1 cellular context compared by ENCODE assay signal in the genomic region with DNA sequence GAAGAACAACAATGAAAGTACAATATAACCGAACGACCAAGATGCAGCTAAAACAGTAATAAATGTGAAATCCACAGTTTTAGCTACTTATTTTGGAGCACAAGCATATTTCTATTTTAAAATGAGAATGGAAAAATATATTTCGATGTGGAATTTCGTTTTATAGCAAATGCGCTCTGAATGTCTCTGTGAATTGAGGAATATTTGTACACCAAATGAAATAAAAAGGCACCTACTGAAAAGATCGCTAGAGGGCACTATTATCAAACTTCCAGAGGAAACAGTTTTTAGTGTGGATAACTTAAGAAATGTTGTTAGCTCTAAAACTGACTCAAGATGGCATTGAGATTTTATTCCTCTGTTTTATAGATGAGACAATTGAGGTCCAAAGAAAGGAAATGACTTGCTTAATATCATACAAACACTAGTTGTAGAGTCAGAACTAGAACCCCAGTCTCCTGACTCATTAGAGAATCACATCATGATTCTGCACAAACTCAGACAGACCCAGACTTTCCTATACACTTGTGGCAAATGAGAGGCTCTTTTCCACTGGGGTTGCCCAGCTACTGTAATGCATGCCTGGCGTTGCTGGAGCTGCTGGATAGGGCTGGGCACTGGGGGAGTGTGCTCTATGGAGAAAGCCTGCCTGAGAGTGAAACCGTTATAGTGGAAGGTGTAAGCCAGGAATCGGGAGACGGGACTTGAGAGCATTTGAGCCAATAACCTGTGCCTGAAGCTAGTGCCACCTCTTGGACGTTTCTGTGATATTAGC.
TF ChIP-seq lines count a peak whose summit lies in the region.

No MANE protein-coding gene starts in this region.

TF ChIP-seq in HepG2, 621 proteins besides CTCF, POLR2A, EP300 and RAD21 (continued from another document and continues in another):
- TF ChIP-seq, protein P1, sequence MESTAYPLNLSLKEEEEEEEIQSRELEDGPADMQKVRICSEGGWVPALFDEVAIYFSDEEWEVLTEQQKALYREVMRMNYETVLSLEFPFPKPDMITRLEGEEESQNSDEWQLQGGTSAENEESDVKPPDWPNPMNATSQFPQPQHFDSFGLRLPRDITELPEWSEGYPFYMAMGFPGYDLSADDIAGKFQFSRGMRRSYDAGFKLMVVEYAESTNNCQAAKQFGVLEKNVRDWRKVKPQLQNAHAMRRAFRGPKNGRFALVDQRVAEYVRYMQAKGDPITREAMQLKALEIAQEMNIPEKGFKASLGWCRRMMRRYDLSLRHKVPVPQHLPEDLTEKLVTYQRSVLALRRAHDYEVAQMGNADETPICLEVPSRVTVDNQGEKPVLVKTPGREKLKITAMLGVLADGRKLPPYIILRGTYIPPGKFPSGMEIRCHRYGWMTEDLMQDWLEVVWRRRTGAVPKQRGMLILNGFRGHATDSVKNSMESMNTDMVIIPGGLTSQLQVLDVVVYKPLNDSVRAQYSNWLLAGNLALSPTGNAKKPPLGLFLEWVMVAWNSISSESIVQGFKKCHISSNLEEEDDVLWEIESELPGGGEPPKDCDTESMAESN (CRISPR knock-in tag; conservative IDR thresholded peaks at IDR 0.05), result 0 out of 2 replicates have a peak, but pooled peaks have one; percentile 29
- TF ChIP-seq, protein P2, sequence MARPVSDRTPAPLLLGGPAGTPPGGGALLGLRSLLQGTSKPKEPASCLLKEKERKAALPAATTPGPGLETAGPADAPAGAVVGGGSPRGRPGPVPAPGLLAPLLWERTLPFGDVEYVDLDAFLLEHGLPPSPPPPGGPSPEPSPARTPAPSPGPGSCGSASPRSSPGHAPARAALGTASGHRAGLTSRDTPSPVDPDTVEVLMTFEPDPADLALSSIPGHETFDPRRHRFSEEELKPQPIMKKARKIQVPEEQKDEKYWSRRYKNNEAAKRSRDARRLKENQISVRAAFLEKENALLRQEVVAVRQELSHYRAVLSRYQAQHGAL (CRISPR knock-in tag; IDR thresholded peaks at IDR 0.05; ENCODE audit: not compliant biosample characterization), result no peak
- no peak for TF ChIP-seq ZNF451 (CRISPR knock-in tag; IDR thresholded peaks at IDR 0.05)
- TF ChIP-seq, protein P3, sequence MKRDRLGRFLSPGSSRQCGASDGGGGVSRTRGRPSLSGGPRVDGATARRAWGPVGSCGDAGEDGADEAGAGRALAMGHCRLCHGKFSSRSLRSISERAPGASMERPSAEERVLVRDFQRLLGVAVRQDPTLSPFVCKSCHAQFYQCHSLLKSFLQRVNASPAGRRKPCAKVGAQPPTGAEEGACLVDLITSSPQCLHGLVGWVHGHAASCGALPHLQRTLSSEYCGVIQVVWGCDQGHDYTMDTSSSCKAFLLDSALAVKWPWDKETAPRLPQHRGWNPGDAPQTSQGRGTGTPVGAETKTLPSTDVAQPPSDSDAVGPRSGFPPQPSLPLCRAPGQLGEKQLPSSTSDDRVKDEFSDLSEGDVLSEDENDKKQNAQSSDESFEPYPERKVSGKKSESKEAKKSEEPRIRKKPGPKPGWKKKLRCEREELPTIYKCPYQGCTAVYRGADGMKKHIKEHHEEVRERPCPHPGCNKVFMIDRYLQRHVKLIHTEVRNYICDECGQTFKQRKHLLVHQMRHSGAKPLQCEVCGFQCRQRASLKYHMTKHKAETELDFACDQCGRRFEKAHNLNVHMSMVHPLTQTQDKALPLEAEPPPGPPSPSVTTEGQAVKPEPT (CRISPR knock-in tag; IDR thresholded peaks at IDR 0.05; ENCODE audit: low read depth), result no peak
- no peak for TF ChIP-seq ARNTL (CRISPR knock-in tag; IDR thresholded peaks at IDR 0.05)
- peak; percentile 39; the same call in 1 of the 2 replicates for TF ChIP-seq RXRB (CRISPR knock-in tag; IDR thresholded peaks at IDR 0.05; ENCODE audit: borderline replicate concordance)
- TF ChIP-seq SP4 (CRISPR knock-in tag; IDR thresholded peaks at IDR 0.05), result no peak
- TF ChIP-seq STAG1 (CRISPR knock-in tag; IDR thresholded peaks at IDR 0.05), result peak; percentile 89
- TF ChIP-seq ZNF790 (CRISPR knock-in tag; IDR thresholded peaks at IDR 0.05; ENCODE audit: borderline replicate concordance), result no peak
- TF ChIP-seq ZNF180 (CRISPR knock-in tag; IDR thresholded peaks at IDR 0.05; ENCODE audit: borderline replicate concordance, low read depth), result no peak
- no peak for TF ChIP-seq NR2F2 (IDR thresholded peaks at IDR 0.05; ENCODE audit: borderline replicate concordance, low read depth)
- no peak for TF ChIP-seq SOX13 (IDR thresholded peaks at IDR 0.05)
- TF ChIP-seq SOX13 (CRISPR knock-in tag; conservative IDR thresholded peaks at IDR 0.05 in 1 of 2, IDR thresholded peaks at IDR 0.05 in 1 of 2), result no peak
- no peak for TF ChIP-seq KLF16 (CRISPR knock-in tag; IDR thresholded peaks at IDR 0.05)
- TF ChIP-seq, protein P4, sequence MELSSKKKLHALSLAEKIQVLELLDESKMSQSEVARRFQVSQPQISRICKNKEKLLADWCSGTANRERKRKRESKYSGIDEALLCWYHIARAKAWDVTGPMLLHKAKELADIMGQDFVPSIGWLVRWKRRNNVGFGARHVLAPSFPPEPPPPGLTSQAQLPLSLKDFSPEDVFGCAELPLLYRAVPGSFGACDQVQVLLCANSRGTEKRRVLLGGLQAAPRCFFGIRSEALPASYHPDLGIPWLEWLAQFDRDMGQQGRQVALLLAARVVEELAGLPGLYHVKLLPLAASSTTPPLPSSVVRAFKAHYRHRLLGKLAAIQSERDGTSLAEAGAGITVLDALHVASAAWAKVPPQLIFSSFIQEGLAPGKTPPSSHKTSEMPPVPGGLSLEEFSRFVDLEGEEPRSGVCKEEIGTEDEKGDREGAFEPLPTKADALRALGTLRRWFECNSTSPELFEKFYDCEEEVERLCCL (CRISPR knock-in tag; IDR thresholded peaks at IDR 0.05; ENCODE audit: borderline replicate concordance), result no peak
- TF ChIP-seq, protein P5, sequence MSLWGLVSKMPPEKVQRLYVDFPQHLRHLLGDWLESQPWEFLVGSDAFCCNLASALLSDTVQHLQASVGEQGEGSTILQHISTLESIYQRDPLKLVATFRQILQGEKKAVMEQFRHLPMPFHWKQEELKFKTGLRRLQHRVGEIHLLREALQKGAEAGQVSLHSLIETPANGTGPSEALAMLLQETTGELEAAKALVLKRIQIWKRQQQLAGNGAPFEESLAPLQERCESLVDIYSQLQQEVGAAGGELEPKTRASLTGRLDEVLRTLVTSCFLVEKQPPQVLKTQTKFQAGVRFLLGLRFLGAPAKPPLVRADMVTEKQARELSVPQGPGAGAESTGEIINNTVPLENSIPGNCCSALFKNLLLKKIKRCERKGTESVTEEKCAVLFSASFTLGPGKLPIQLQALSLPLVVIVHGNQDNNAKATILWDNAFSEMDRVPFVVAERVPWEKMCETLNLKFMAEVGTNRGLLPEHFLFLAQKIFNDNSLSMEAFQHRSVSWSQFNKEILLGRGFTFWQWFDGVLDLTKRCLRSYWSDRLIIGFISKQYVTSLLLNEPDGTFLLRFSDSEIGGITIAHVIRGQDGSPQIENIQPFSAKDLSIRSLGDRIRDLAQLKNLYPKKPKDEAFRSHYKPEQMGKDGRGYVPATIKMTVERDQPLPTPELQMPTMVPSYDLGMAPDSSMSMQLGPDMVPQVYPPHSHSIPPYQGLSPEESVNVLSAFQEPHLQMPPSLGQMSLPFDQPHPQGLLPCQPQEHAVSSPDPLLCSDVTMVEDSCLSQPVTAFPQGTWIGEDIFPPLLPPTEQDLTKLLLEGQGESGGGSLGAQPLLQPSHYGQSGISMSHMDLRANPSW (CRISPR knock-in tag; IDR thresholded peaks at IDR 0.05; ENCODE audit: borderline replicate concordance), result no peak
- TF ChIP-seq CCDC6 (CRISPR knock-in tag; IDR thresholded peaks at IDR 0.05), result no peak
- no peak for TF ChIP-seq ZNF737 (CRISPR knock-in tag; IDR thresholded peaks at IDR 0.05; ENCODE audit: borderline replicate concordance)
- no peak for TF ChIP-seq SMAD3 (CRISPR knock-in tag; IDR thresholded peaks at IDR 0.05)
- no peak for TF ChIP-seq MIER3 (CRISPR knock-in tag; IDR thresholded peaks at IDR 0.05; ENCODE audit: borderline replicate concordance)
- no peak for TF ChIP-seq SKI (IDR thresholded peaks at IDR 0.05; ENCODE audit: partially characterized antibody)
- no peak for TF ChIP-seq JUN (CRISPR knock-in tag; IDR thresholded peaks at IDR 0.05)
- peak; percentile 99 for TF ChIP-seq ZNF7 (CRISPR knock-in tag; IDR thresholded peaks at IDR 0.05)
- TF ChIP-seq XRCC5 (optimal IDR thresholded peaks at IDR 0.05; ENCODE audit: low read length), result no peak
- TF ChIP-seq TGIF2 (CRISPR knock-in tag; IDR thresholded peaks at IDR 0.05), result 0 out of 2 replicates have a peak, but pooled peaks have one; percentile 13
- TF ChIP-seq, protein P6, sequence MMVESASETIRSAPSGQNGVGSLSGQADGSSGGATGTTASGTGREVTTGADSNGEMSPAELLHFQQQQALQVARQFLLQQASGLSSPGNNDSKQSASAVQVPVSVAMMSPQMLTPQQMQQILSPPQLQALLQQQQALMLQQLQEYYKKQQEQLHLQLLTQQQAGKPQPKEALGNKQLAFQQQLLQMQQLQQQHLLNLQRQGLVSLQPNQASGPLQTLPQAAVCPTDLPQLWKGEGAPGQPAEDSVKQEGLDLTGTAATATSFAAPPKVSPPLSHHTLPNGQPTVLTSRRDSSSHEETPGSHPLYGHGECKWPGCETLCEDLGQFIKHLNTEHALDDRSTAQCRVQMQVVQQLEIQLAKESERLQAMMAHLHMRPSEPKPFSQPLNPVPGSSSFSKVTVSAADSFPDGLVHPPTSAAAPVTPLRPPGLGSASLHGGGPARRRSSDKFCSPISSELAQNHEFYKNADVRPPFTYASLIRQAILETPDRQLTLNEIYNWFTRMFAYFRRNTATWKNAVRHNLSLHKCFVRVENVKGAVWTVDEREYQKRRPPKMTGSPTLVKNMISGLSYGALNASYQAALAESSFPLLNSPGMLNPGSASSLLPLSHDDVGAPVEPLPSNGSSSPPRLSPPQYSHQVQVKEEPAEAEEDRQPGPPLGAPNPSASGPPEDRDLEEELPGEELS (CRISPR knock-in tag; IDR thresholded peaks at IDR 0.05), result no peak
- TF ChIP-seq, protein P7, sequence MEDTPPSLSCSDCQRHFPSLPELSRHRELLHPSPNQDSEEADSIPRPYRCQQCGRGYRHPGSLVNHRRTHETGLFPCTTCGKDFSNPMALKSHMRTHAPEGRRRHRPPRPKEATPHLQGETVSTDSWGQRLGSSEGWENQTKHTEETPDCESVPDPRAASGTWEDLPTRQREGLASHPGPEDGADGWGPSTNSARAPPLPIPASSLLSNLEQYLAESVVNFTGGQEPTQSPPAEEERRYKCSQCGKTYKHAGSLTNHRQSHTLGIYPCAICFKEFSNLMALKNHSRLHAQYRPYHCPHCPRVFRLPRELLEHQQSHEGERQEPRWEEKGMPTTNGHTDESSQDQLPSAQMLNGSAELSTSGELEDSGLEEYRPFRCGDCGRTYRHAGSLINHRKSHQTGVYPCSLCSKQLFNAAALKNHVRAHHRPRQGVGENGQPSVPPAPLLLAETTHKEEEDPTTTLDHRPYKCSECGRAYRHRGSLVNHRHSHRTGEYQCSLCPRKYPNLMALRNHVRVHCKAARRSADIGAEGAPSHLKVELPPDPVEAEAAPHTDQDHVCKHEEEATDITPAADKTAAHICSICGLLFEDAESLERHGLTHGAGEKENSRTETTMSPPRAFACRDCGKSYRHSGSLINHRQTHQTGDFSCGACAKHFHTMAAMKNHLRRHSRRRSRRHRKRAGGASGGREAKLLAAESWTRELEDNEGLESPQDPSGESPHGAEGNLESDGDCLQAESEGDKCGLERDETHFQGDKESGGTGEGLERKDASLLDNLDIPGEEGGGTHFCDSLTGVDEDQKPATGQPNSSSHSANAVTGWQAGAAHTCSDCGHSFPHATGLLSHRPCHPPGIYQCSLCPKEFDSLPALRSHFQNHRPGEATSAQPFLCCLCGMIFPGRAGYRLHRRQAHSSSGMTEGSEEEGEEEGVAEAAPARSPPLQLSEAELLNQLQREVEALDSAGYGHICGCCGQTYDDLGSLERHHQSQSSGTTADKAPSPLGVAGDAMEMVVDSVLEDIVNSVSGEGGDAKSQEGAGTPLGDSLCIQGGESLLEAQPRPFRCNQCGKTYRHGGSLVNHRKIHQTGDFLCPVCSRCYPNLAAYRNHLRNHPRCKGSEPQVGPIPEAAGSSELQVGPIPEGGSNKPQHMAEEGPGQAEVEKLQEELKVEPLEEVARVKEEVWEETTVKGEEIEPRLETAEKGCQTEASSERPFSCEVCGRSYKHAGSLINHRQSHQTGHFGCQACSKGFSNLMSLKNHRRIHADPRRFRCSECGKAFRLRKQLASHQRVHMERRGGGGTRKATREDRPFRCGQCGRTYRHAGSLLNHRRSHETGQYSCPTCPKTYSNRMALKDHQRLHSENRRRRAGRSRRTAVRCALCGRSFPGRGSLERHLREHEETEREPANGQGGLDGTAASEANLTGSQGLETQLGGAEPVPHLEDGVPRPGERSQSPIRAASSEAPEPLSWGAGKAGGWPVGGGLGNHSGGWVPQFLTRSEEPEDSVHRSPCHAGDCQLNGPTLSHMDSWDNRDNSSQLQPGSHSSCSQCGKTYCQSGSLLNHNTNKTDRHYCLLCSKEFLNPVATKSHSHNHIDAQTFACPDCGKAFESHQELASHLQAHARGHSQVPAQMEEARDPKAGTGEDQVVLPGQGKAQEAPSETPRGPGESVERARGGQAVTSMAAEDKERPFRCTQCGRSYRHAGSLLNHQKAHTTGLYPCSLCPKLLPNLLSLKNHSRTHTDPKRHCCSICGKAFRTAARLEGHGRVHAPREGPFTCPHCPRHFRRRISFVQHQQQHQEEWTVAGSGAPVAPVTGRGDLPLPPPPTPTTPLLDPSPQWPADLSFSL (CRISPR knock-in tag; IDR thresholded peaks at IDR 0.05), result no peak
- TF ChIP-seq SNAPC2 (CRISPR knock-in tag; IDR thresholded peaks at IDR 0.05), result no peak
- TF ChIP-seq POGZ (CRISPR knock-in tag; IDR thresholded peaks at IDR 0.05), result peak; percentile 58
- no peak for TF ChIP-seq ZNF232 (CRISPR knock-in tag; IDR thresholded peaks at IDR 0.05; ENCODE audit: borderline replicate concordance)
- TF ChIP-seq, protein P8, sequence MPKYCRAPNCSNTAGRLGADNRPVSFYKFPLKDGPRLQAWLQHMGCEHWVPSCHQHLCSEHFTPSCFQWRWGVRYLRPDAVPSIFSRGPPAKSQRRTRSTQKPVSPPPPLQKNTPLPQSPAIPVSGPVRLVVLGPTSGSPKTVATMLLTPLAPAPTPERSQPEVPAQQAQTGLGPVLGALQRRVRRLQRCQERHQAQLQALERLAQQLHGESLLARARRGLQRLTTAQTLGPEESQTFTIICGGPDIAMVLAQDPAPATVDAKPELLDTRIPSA (CRISPR knock-in tag; IDR thresholded peaks at IDR 0.05; ENCODE audit: borderline replicate concordance), result no peak
- no peak for TF ChIP-seq TARDBP (CRISPR knock-in tag; IDR thresholded peaks at IDR 0.05)
- no peak for TF ChIP-seq KDM5B (CRISPR knock-in tag; IDR thresholded peaks at IDR 0.05; ENCODE audit: borderline replicate concordance)
- no peak for TF ChIP-seq KAT7 (CRISPR knock-in tag; IDR thresholded peaks at IDR 0.05; ENCODE audit: borderline replicate concordance)
- no peak for TF ChIP-seq YEATS4 (CRISPR knock-in tag; IDR thresholded peaks at IDR 0.05; ENCODE audit: borderline replicate concordance)
- 0 out of 2 replicates have a peak, but pooled peaks have one; percentile 24 for TF ChIP-seq BORCS8-MEF2B (CRISPR knock-in tag; IDR thresholded peaks at IDR 0.05)
- no peak for TF ChIP-seq NR2F1 (CRISPR knock-in tag; IDR thresholded peaks at IDR 0.05)
- no peak for TF ChIP-seq ZNF205 (CRISPR knock-in tag; IDR thresholded peaks at IDR 0.05)
- no peak for TF ChIP-seq CREM (IDR thresholded peaks at IDR 0.05)
- TF ChIP-seq CREM (CRISPR knock-in tag; IDR thresholded peaks at IDR 0.05), result no peak
